In genomic region chr2:8049851-8050571, GRCh38 we compare ENCODE assay signal across 7 cellular contexts.
DNase-seq lines count a peak whose midpoint lies in the region; ATAC-seq lines count a peak whose summit lies in the region.

No MANE protein-coding gene starts in this region.

- intact Hi-C loops in sciatic nerve (cut with DNase I) = no loop called here

- DNase-seq in activated CD4-positive, alpha-beta T cell treated with anti-CD3 and anti-CD28 coated beads, Interleukin-2, amount 50 U/mL, for 48 hours = peak; percentile 66 to 76
- peak; percentile 68 for DNase-seq in stimulated activated CD4-positive, alpha-beta T cell treated with anti-CD3 and anti-CD28 coated beads, Interleukin-4, amount 100 ng/mL, for 24 hours
- DNase-seq in NCI-H526 treated with DMSO at 0.1 percent for 48 hours (lab: John Stamatoyannopoulos, UW) (no peak), NCI-H524 treated with DMSO at 0.1 percent for 48 hours (lab: John Stamatoyannopoulos, UW) (no peak), sciatic nerve (ENCODE audit: low spot score) (no peak)

- ATAC-seq in GM19351 (IDR thresholded peaks at IDR 0.05; ENCODE audit: unreplicated experiment) (peak; percentile 95), HG02763 (IDR thresholded peaks at IDR 0.05; ENCODE audit: unreplicated experiment) (peak; percentile 83), sciatic nerve (no peak)

Comparison
In these comparisons a context has a peak if more than half of its experiments do, and no peak if none do; other contexts are left out.
1. DNase-seq: peak in activated CD4-positive, alpha-beta T cell treated with anti-CD3 and anti-CD28 coated beads, Interleukin-2, amount 50 U/mL, for 48 hours (2 of 2) and stimulated activated CD4-positive, alpha-beta T cell treated with anti-CD3 and anti-CD28 coated beads, Interleukin-4, amount 100 ng/mL, for 24 hours (single experiment); none in NCI-H526 treated with DMSO at 0.1 percent for 48 hours (single experiment), NCI-H524 treated with DMSO at 0.1 percent for 48 hours (single experiment) and sciatic nerve (single experiment).